In genomic region chr12:54356951-54357356, GRCh38 we compare ENCODE assay signal across 13 cellular contexts. TPM values are rescaled to one million over a fixed set of nuclear protein-coding genes. Genes with fewer than 3 reads are reported as not detected.
A peak's percentile ranks its signal among the peaks of the same experiment; 100 is the strongest.
DNase-seq lines count a peak whose midpoint lies in the region; ATAC-seq, FAIRE-seq and TF ChIP-seq lines count a peak whose summit lies in the region.
"Had no signal": no experiment of that assay in that cellular context is flagged by ENCODE, and none has a peak within 500 bp of the region (broad histone marks: within the 10 kb centered on the region; RNA-seq: fewer than 3 reads in every experiment).

No MANE protein-coding gene starts in this region.

- H3K27ac ChIP-seq in cardiac muscle cell (peak overlapping the region; percentile 70), heart left ventricle (peak overlapping the region in 1 of 12 donors; percentile 92), mesenchymal stem cell (ENCODE audit: low read length, poor library complexity, severe bottlenecking) (no peak overlapping the region), uterus (peak overlapping the region; percentile 96 to 97)

- peak overlapping the region in 1 of 2 experiments; percentile 18 for H3K14ac ChIP-seq in mesenchymal stem cell (ENCODE audit: low read length in 2 of 2)

- TF ChIP-seq POLR2A in heart left ventricle (IDR thresholded peaks at IDR 0.05) (no peak), uterus (IDR thresholded peaks at IDR 0.05) (no peak)

- H3K4me3 ChIP-seq in cardiac muscle cell (no peak overlapping the region), heart left ventricle (no peak overlapping the region), mesenchymal stem cell (ENCODE audit: insufficient read depth in 1 of 2, low read depth in 1 of 2, low read length in 2 of 2) (no peak overlapping the region), uterus (no peak overlapping the region)
- H3K4me3 ChIP-seq: MG63 had no signal

- H4K91ac ChIP-seq in mesenchymal stem cell (ENCODE audit: low read length) = peak overlapping the region; percentile 83

- peak overlapping the region; percentile 5 for H2BK5ac ChIP-seq in mesenchymal stem cell (ENCODE audit: low read depth, low read length, poor library complexity, severe bottlenecking)

- intact Hi-C loops in heart left ventricle (cut with DNase I) = loop anchor here in 5 of 10 donors (5.0 to 10.0 kb wide), 5 partner anchors 65 to 140 kb away; partner anchors contain the start of genes CBX5 (in 2 of the 5) and HNRNPA1 (in 2 of the 5)
- intact Hi-C loops in uterus (cut with DNase I; ENCODE audit: low total_unique reads) = no loop called here

- H3K79me1 ChIP-seq in mesenchymal stem cell (replicated peaks; ENCODE audit: low read length, poor library complexity, severe bottlenecking) = peaks cover 9% of the 10 kb centered on the region

- peak overlapping the region; percentile 64 to 79 for H3K18ac ChIP-seq in mesenchymal stem cell (ENCODE audit: low read depth in 1 of 2, low read length in 2 of 2)

- peak overlapping the region; percentile 30 for H2BK15ac ChIP-seq in mesenchymal stem cell (ENCODE audit: low read depth, poor library complexity, severe bottlenecking)

- H3K4me1 ChIP-seq in cardiac muscle cell (ENCODE audit: low read depth) = peaks cover 65% of the 10 kb centered on the region
- peaks cover 0 to 41% (median 24%) of the 10 kb centered on the region in 12 donors for H3K4me1 ChIP-seq in heart left ventricle
- H3K4me1 ChIP-seq in mesenchymal stem cell (ENCODE audit: control insufficient read depth, insufficient read depth, low read depth, low read length) = peaks cover 35% of the 10 kb centered on the region
- peaks cover 0 to 15% of the 10 kb centered on the region in 2 donors for H3K4me1 ChIP-seq in uterus

- WGBS in heart left ventricle, 4 donors = 85 to 89% (median 89%) methylated on average over 4 of the region's 4 CpGs
- WGBS in mesenchymal stem cell = 59% methylated on average over 1 of the region's 4 CpGs

- peak overlapping the region; percentile 49 for H2AK5ac ChIP-seq in mesenchymal stem cell (ENCODE audit: low read length, severe bottlenecking)

- peak overlapping the region; percentile 75 to 95 for H2BK12ac ChIP-seq in mesenchymal stem cell (ENCODE audit: low read length in 2 of 2)

- H3K23ac ChIP-seq in mesenchymal stem cell (ENCODE audit: low read length in 2 of 2) = no peak overlapping the region

- no peak for ATAC-seq in heart left ventricle

- H3K36me3 ChIP-seq in cardiac muscle cell = no peaks in the 10 kb centered on the region
- peaks cover 0 to 5% (median 0%) of the 10 kb centered on the region in 9 donors for H3K36me3 ChIP-seq in heart left ventricle
- H3K36me3 ChIP-seq in mesenchymal stem cell (ENCODE audit: control insufficient read depth in 1 of 2, insufficient read depth in 2 of 2, low read depth in 1 of 2, low read length in 2 of 2) = peaks cover 0 to 12% of the 10 kb centered on the region in 2 experiments
- no peaks in the 10 kb centered on the region for H3K36me3 ChIP-seq in uterus

- peak overlapping the region; percentile 12 for H4K8ac ChIP-seq in mesenchymal stem cell (ENCODE audit: low read length)

- H2AFZ ChIP-seq in mesenchymal stem cell (ENCODE audit: low read depth, low read length) = no peak overlapping the region

- no peak overlapping the region for H3K9ac ChIP-seq in mesenchymal stem cell (ENCODE audit: low read length)

- H3K4ac ChIP-seq in mesenchymal stem cell (ENCODE audit: low read depth in 1 of 2, low read length in 2 of 2) = peak overlapping the region; percentile 73 to 74

- no peak for TF ChIP-seq CTCF in cardiac muscle cell (IDR thresholded peaks at IDR 0.05; ENCODE audit: low read depth, low read length)
- no peak for TF ChIP-seq CTCF in heart left ventricle (IDR thresholded peaks at IDR 0.05)
- no peak for TF ChIP-seq CTCF in uterus (IDR thresholded peaks at IDR 0.05)

- no peaks in the 10 kb centered on the region for H3K27me3 ChIP-seq in cardiac muscle cell
- H3K27me3 ChIP-seq in heart left ventricle = no peaks in the 10 kb centered on the region
- no peaks in the 10 kb centered on the region for H3K27me3 ChIP-seq in mesenchymal stem cell (ENCODE audit: control insufficient read depth in 1 of 2, insufficient read depth in 1 of 2, low read length in 2 of 2)
- H3K27me3 ChIP-seq in uterus = no peaks in the 10 kb centered on the region
- H3K27me3 ChIP-seq: MG63 had no signal

- no peak overlapping the region for H2BK120ac ChIP-seq in mesenchymal stem cell (ENCODE audit: low read depth, low read length)

- H3K4me2 ChIP-seq in mesenchymal stem cell (ENCODE audit: low read length, poor library complexity, severe bottlenecking) = no peak overlapping the region

- FAIRE-seq in TTC549 (lab: Jason Lieb, UNC) = peak; percentile 70

- DNase-seq in cardiac muscle cell (ENCODE audit: low read depth in 1 of 2, low spot score in 1 of 2) (no peak), heart left ventricle (no peak), mesenchymal stem cell (peak; percentile 48), uterus (no peak), HuH-7.5 (ENCODE audit: low spot score) (no peak), midbrain (lab: John Stamatoyannopoulos, UW) (no peak), occipital lobe (lab: John Stamatoyannopoulos, UW) (no peak)
- DNase-seq: anterior cingulate cortex; HFFc6; MG63; NK-92 treated with Interleukin-12 subunit alpha and Interleukin-12 subunit beta, amount 100 ng/mL, for 24 hours had no signal

- H3K9me3 ChIP-seq in cardiac muscle cell (ENCODE audit: low read depth) = no peaks in the 10 kb centered on the region
- H3K9me3 ChIP-seq in heart left ventricle = no peaks in the 10 kb centered on the region
- no peaks in the 10 kb centered on the region for H3K9me3 ChIP-seq in mesenchymal stem cell (ENCODE audit: control insufficient read depth, low read length)
- no peaks in the 10 kb centered on the region for H3K9me3 ChIP-seq in uterus
- H3K9me3 ChIP-seq: MG63 had no signal

RNA-seq across cellular contexts. Expression of gene GPR84, which starts 7.3 kb away (rescaled TPM):
- 0.09 TPM in 1 of 2 replicates, not detected in the other for total RNA-seq in cardiac muscle cell
- not detected in 2 replicates for polyA plus RNA-seq in cardiac muscle cell
- 1 to 10 TPM in 2 of 9 donors, under 1 TPM in 2, not detected in 5; 0.21 to 4.4 (median 0.94) TPM for total RNA-seq in heart left ventricle
- polyA plus RNA-seq in heart left ventricle = under 1 TPM in 1 of 2 donors, not detected in 1; 0.37 TPM
- not detected for polyA plus RNA-seq in mesenchymal stem cell (2013, experiment 1 of 2)
- not detected for polyA plus RNA-seq in mesenchymal stem cell (2013, experiment 2 of 2)
- under 1 TPM in 2 of 4 donors, not detected in 2; 0.21 to 0.27 TPM for total RNA-seq in uterus
- 0.16 TPM for total RNA-seq in occipital lobe
- total RNA-seq: B cell, HFFc6 had no signal

RNA-seq across cellular contexts. Expression of gene ZNF385A, which starts 27.6 kb away (rescaled TPM):
- total RNA-seq in cardiac muscle cell = 13.0 and 20.0 TPM in 2 replicates
- 13.4 and 16.0 TPM in 2 replicates for polyA plus RNA-seq in cardiac muscle cell
- total RNA-seq in heart left ventricle = 10 to 100 TPM in 4 of 9 donors, 1 to 10 TPM in 5; 3.6 to 22.7 (median 6.7) TPM
- polyA plus RNA-seq in heart left ventricle = 1 to 10 TPM; 5.3 TPM
- 16.2 TPM for polyA plus RNA-seq in mesenchymal stem cell (2013, experiment 1 of 2)
- polyA plus RNA-seq in mesenchymal stem cell (2013, experiment 2 of 2) = 17.1 TPM
- total RNA-seq in uterus = 10 to 100 TPM in 1 of 4 donors, 1 to 10 TPM in 1, under 1 TPM in 2; 0.26 to 16.9 (median 3.2) TPM
- 1.1 TPM for total RNA-seq in occipital lobe

RNA-seq across cellular contexts. Expression of gene COPZ1, which starts 32.0 kb away (rescaled TPM):
- total RNA-seq in cardiac muscle cell (131 and 152 TPM in 2 replicates), heart left ventricle (100 to 1,000 TPM; 112 to 146 (median 125) TPM), uterus (100 to 1,000 TPM in 3 of 4 donors, 10 to 100 TPM in 1; 32.3 to 141 (median 120) TPM), occipital lobe (47.1 TPM)
- polyA plus RNA-seq in cardiac muscle cell (213 and 233 TPM in 2 replicates), heart left ventricle (100 to 1,000 TPM in 1 of 2 donors, 10 to 100 TPM in 1; 77.3 to 142 TPM)
- 182 TPM for polyA plus RNA-seq in mesenchymal stem cell (2013, experiment 1 of 2)
- polyA plus RNA-seq in mesenchymal stem cell (2013, experiment 2 of 2) = 182 TPM

RNA-seq across cellular contexts. Expression of gene NFE2, which starts 56.1 kb away (rescaled TPM):
- total RNA-seq in cardiac muscle cell (4.9 and 9.9 TPM in 2 replicates), heart left ventricle (1 to 10 TPM in 2 of 9 donors, under 1 TPM in 5, not detected in 2; 0.21 to 1.7 (median 0.63) TPM), uterus (1 to 10 TPM in 1 of 4 donors, under 1 TPM in 1, not detected in 2; 0.40 to 1.2 TPM), occipital lobe (0.62 TPM)
- polyA plus RNA-seq in cardiac muscle cell (8.4 and 10.1 TPM in 2 replicates), heart left ventricle (under 1 TPM; 0.38 to 0.51 TPM)
- 0.12 TPM for polyA plus RNA-seq in mesenchymal stem cell (2013, experiment 1 of 2)
- polyA plus RNA-seq in mesenchymal stem cell (2013, experiment 2 of 2) = 0.10 TPM
- total RNA-seq: B cell had no signal
